In the genomic region with DNA sequence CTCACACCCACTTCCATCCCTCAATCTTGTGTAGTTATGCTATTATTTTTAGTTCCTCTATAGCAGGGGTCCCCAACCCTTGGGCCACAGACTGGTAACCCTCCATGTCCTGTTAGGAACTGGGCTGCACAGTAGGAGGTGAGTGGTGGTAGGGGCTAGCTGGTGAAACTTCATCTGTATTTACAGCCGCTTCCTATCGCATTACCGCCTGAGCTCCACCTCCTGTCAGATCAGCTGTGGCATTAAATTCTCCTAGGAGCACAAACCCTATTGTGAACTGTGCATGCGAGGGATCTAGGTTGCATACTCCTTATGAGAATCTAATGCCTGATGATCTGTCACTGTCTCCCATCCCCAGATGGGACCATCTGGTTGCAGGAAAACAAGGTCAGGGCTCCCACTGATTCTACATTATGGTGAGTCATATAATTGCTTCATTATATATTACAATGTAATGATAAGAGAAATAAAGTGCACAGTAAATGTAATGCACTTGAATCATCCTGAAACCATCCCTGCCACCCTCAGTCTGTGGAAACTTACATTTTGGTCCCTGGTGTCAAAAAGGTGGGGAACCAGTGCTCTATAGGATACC, we compare ENCODE assay signal across 1 cellular context.
TF ChIP-seq lines count a peak whose summit lies in the region.

No MANE protein-coding gene starts in this region.

TF ChIP-seq in SK-N-SH treated with all-trans-retinoic acid at 6 μM for 48 hours, 23 proteins besides CTCF, POLR2A, EP300 and RAD21 (continued from another document):
- TF ChIP-seq ESRRG (CRISPR knock-in tag; IDR thresholded peaks at IDR 0.05) = no peak
- TF ChIP-seq TOX (CRISPR knock-in tag; IDR thresholded peaks at IDR 0.05; ENCODE audit: borderline replicate concordance) = no peak
- TF ChIP-seq, protein P1, sequence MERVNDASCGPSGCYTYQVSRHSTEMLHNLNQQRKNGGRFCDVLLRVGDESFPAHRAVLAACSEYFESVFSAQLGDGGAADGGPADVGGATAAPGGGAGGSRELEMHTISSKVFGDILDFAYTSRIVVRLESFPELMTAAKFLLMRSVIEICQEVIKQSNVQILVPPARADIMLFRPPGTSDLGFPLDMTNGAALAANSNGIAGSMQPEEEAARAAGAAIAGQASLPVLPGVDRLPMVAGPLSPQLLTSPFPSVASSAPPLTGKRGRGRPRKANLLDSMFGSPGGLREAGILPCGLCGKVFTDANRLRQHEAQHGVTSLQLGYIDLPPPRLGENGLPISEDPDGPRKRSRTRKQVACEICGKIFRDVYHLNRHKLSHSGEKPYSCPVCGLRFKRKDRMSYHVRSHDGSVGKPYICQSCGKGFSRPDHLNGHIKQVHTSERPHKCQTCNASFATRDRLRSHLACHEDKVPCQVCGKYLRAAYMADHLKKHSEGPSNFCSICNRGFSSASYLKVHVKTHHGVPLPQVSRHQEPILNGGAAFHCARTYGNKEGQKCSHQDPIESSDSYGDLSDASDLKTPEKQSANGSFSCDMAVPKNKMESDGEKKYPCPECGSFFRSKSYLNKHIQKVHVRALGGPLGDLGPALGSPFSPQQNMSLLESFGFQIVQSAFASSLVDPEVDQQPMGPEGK (CRISPR knock-in tag; IDR thresholded peaks at IDR 0.05; ENCODE audit: borderline replicate concordance) = no peak
- no peak for TF ChIP-seq ZFP30 (CRISPR knock-in tag; IDR thresholded peaks at IDR 0.05)
- no peak for TF ChIP-seq GLIS3 (CRISPR knock-in tag; IDR thresholded peaks at IDR 0.05)
- no peak for TF ChIP-seq CSDC2 (CRISPR knock-in tag; IDR thresholded peaks at IDR 0.05)
- TF ChIP-seq ZNF70 (CRISPR knock-in tag; IDR thresholded peaks at IDR 0.05) = no peak
- TF ChIP-seq PPARA (CRISPR knock-in tag; IDR thresholded peaks at IDR 0.05; ENCODE audit: borderline replicate concordance) = no peak
- TF ChIP-seq RARB (CRISPR knock-in tag; IDR thresholded peaks at IDR 0.05) = no peak
- no peak for TF ChIP-seq TCF4 (CRISPR knock-in tag; IDR thresholded peaks at IDR 0.05; ENCODE audit: borderline replicate concordance)
- no peak for TF ChIP-seq CREB5 (CRISPR knock-in tag; IDR thresholded peaks at IDR 0.05; ENCODE audit: low read depth)
- no peak for TF ChIP-seq ZNF565 (CRISPR knock-in tag; conservative IDR thresholded peaks at IDR 0.05; ENCODE audit: low read depth)
- TF ChIP-seq SNAI2 (CRISPR knock-in tag; IDR thresholded peaks at IDR 0.05) = no peak
- no peak for TF ChIP-seq ISL1 (CRISPR knock-in tag; IDR thresholded peaks at IDR 0.05)
- no peak for TF ChIP-seq ZFP3 (CRISPR knock-in tag; IDR thresholded peaks at IDR 0.05)
- no peak for TF ChIP-seq OSR1 (CRISPR knock-in tag; IDR thresholded peaks at IDR 0.05)
